2 cellular contexts compared by ENCODE assay signal in genomic region chr1:1454286-1455056, GRCh38. TPM values are rescaled to one million over a fixed set of nuclear protein-coding genes. Genes with fewer than 3 reads are reported as not detected.
"Had no signal": no experiment of that assay in that cellular context is flagged by ENCODE, and none has a peak within 500 bp of the region (broad histone marks: within the 10 kb centered on the region; RNA-seq: fewer than 3 reads in every experiment).

No MANE protein-coding gene starts in this region.

RNA-seq across cellular contexts. Expression of gene ATAD3C, which starts 5.0 kb away (rescaled TPM):
- total RNA-seq: LHCN-M2, M059J had no signal

RNA-seq across cellular contexts. Expression of gene ANKRD65, which starts 33.4 kb away (rescaled TPM):
- total RNA-seq: LHCN-M2 had no signal
